11 cellular contexts compared by ENCODE assay signal in genomic region chr1:233707153-233707905, GRCh38.
A peak's percentile ranks its signal among the peaks of the same experiment; 100 is the strongest.
DNase-seq lines count a peak whose midpoint lies in the region; ATAC-seq, FAIRE-seq and TF ChIP-seq lines count a peak whose summit lies in the region.
"Had no signal": no experiment of that assay in that cellular context is flagged by ENCODE, and none has a peak within 500 bp of the region (broad histone marks: within the 10 kb centered on the region; RNA-seq: fewer than 3 reads in every experiment).

No MANE protein-coding gene starts in this region.

- peak; percentile 4 for DNase-seq in AG08395 (ENCODE audit: low spot score)
- peak; percentile 67 for DNase-seq in NCI-H2029 treated with DMSO at 0.1 percent for 48 hours (lab: John Stamatoyannopoulos, UW)
- peak; percentile 37 to 89 (median 65) for DNase-seq in K562 (ENCODE audit: extremely low read depth in 1 of 4, low spot score in 3 of 4)
- peak; percentile 64 for DNase-seq in kidney tubule cell (ENCODE audit: low spot score)
- DNase-seq in amygdala (lab: John Stamatoyannopoulos, UW): no peak
- no peak for DNase-seq in iPS-NIHi7 (ENCODE audit: extremely low spot score)
- DNase-seq in activated T-cell treated with anti-CD3 and anti-CD28 coated beads for 4 hours: no peak
- DNase-seq: naive B cell, NCI-H345 had no signal

- no peaks in the 10 kb centered on the region for H3K79me2 ChIP-seq in K562 (ENCODE audit: control insufficient read depth, insufficient read depth, low read length)

- CTCF ChIA-PET in K562 (lab: Yijun Ruan, JAX; ENCODE audit: low intra/inter-chr PET ratio): no interaction called here

- H3K9me1 ChIP-seq in K562 (ENCODE audit: control insufficient read depth, insufficient read depth, low read length): no peaks in the 10 kb centered on the region

- ATAC-seq in K562 (peak; percentile 93), GM21529 (IDR thresholded peaks at IDR 0.05; ENCODE audit: unreplicated experiment) (no peak)

- intact Hi-C loops in K562 (cut with micrococcal nuclease): loop anchor here (1.0 to 10.0 kb wide), 4 partner anchors 39 to 197 kb away; partner anchors contain the start of gene SLC35F3

- peaks cover 13% of the 10 kb centered on the region for H3K9me3 ChIP-seq in K562 (replicated peaks; ENCODE audit: control insufficient read depth, insufficient read depth, low read depth, low read length)

- peak; percentile 10 to 43; a peak in 2 of 4 replicates for TF ChIP-seq RAD21 in K562 (CRISPR knock-in tag; conservative IDR thresholded peaks at IDR 0.05 in 1 of 2, IDR thresholded peaks at IDR 0.05 in 1 of 2)

- peak overlapping the region; percentile 73 for H3K27ac ChIP-seq in K562 (ENCODE audit: extremely low read depth, low read depth, low read length)

- peak overlapping the region; percentile 75 for H2AFZ ChIP-seq in K562 (ENCODE audit: low read depth, low read length)

- in situ Hi-C loops in K562 (cut with MboI): no loop called here

- TF ChIP-seq POLR2A in K562 (conservative IDR thresholded peaks at IDR 0.05): no peak

- FAIRE-seq in K562 (lab: Jason Lieb, UNC): peak; percentile 92
- FAIRE-seq: colon had no signal

- H3K4me1 ChIP-seq in K562 (replicated peaks in 1 of 2; ENCODE audit: control insufficient read depth in 2 of 2, insufficient read depth in 2 of 2, low read length in 2 of 2): peaks cover 7 to 45% of the 10 kb centered on the region in 2 experiments; a peak in 4 of 5 replicates

- no TSS peak for BruUV-seq in K562 (replicated peaks; lab: Mats Ljungman, UMichigan)

- no peaks in the 10 kb centered on the region for H4K20me1 ChIP-seq in K562 (replicated peaks; ENCODE audit: control insufficient read depth, insufficient read depth, low read length)

- peak; percentile 85 for TF ChIP-seq EP300 in K562 (IDR thresholded peaks at IDR 0.05; ENCODE audit: low read length)

- POLR2A ChIA-PET in K562 (lab: Yijun Ruan, JAX): interaction anchor here (0.8 kb wide), 1 partner anchor 57 kb away, joined by 3 read pairs; no protein-coding TSS in a partner anchor

- H3K36me3 ChIP-seq in K562 (ENCODE audit: control insufficient read depth, insufficient read depth, low read length): no peaks in the 10 kb centered on the region

- 3% methylated on average over 4 of the region's 4 CpGs for WGBS in K562 (ENCODE audit: insufficient coverage, low coverage, missing lambda C conversion rate)

- peak; percentile 43 to 53 (median 51); a peak in 4 of 6 replicates for TF ChIP-seq CTCF in K562 (IDR thresholded peaks at IDR 0.05 in 2 of 3, conservative IDR thresholded peaks at IDR 0.05 in 1 of 3; ENCODE audit: insufficient read depth in 2 of 3, low read depth in 1 of 3, low read length in 3 of 3)

- H3K4me3 ChIP-seq in K562: no peak overlapping the region

- peak overlapping the region; percentile 62 for H3K4me2 ChIP-seq in K562 (ENCODE audit: insufficient read depth, low read length)

- H3K27me3 ChIP-seq in K562 (ENCODE audit: control insufficient read depth in 2 of 2, insufficient read depth in 2 of 2, low read length in 2 of 2): no peaks in the 10 kb centered on the region

- H3K9ac ChIP-seq in K562 (ENCODE audit: insufficient read depth in 1 of 2, low read depth in 2 of 2, low read length in 2 of 2): peak overlapping the region in 1 of 2 experiments; percentile 35; a peak in 1 of 4 replicates

TF ChIP-seq in K562, 482 proteins besides CTCF, POLR2A, EP300 and RAD21 (continues in another document):
- TF ChIP-seq ZNF766 (CRISPR knock-in tag; conservative IDR thresholded peaks at IDR 0.05) (peak; percentile 59), SRF (CRISPR knock-in tag; IDR thresholded peaks at IDR 0.05) (no peak), YY1 (IDR thresholded peaks at IDR 0.05; ENCODE audit: borderline replicate concordance in 1 of 3, control insufficient read depth in 1 of 3, extremely low read depth in 1 of 3, insufficient read depth in 3 of 3, insufficient read length in 1 of 3, insufficient replicate concordance in 2 of 3, low read depth in 1 of 3, low read length in 2 of 3) (peak in 1 of 3 experiments; percentile 16), STAT5A (IDR thresholded peaks at IDR 0.05; ENCODE audit: borderline replicate concordance, low read length) (peak; percentile 70), TEAD1 (CRISPR knock-in tag; IDR thresholded peaks at IDR 0.05) (peak in 1 of 2 experiments; percentile 21; a peak in 1 of 4 replicates), PREB (CRISPR knock-in tag; IDR thresholded peaks at IDR 0.05) (no peak), SMARCB1 (IDR thresholded peaks at IDR 0.05; ENCODE audit: insufficient read length, low read depth) (peak; percentile 50), MECOM (CRISPR knock-in tag; IDR thresholded peaks at IDR 0.05) (peak; percentile 89), ZFX (CRISPR knock-in tag; IDR thresholded peaks at IDR 0.05) (peak; percentile 41; the same call in 1 of the 2 replicates), ADNP (tag; IDR thresholded peaks at IDR 0.05) (no peak), CEBPG (CRISPR knock-in tag; IDR thresholded peaks at IDR 0.05) (no peak), CEBPG (tag; conservative IDR thresholded peaks at IDR 0.05 in 1 of 2, IDR thresholded peaks at IDR 0.05 in 1 of 2) (0 out of 4 replicates have a peak, but pooled peaks have one; percentile 7 to 53), CXXC5 (CRISPR knock-in tag; IDR thresholded peaks at IDR 0.05) (peak; percentile 15; the same call in 1 of the 2 replicates), KLF16 (IDR thresholded peaks at IDR 0.05) (peak; percentile 82), HDAC6 (IDR thresholded peaks at IDR 0.05; ENCODE audit: low read depth, low read length) (no peak), SLC30A9 (CRISPR knock-in tag; IDR thresholded peaks at IDR 0.05) (no peak), ZBTB33 (CRISPR knock-in tag; IDR thresholded peaks at IDR 0.05) (0 out of 2 replicates have a peak, but pooled peaks have one; percentile 24)
- TF ChIP-seq, protein P1, sequence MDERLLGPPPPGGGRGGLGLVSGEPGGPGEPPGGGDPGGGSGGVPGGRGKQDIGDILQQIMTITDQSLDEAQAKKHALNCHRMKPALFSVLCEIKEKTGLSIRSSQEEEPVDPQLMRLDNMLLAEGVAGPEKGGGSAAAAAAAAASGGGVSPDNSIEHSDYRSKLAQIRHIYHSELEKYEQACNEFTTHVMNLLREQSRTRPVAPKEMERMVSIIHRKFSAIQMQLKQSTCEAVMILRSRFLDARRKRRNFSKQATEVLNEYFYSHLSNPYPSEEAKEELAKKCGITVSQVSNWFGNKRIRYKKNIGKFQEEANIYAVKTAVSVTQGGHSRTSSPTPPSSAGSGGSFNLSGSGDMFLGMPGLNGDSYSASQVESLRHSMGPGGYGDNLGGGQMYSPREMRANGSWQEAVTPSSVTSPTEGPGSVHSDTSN (CRISPR knock-in tag; IDR thresholded peaks at IDR 0.05; ENCODE audit: low read depth): no peak
- TF ChIP-seq, protein P1 (tag; conservative IDR thresholded peaks at IDR 0.05; ENCODE audit: low read depth): peak; percentile 88

Comparison
In these comparisons a context has a peak if more than half of its experiments do, and no peak if none do; other contexts are left out.
1. DNase-seq: peak in AG08395 (single experiment), NCI-H2029 treated with DMSO at 0.1 percent for 48 hours (single experiment), K562 (4 of 4) and kidney tubule cell (single experiment); none in amygdala (0 of 56), iPS-NIHi7 (single experiment) and activated T-cell treated with anti-CD3 and anti-CD28 coated beads for 4 hours (single experiment).